1 cellular context compared by ENCODE assay signal in the genomic region with DNA sequence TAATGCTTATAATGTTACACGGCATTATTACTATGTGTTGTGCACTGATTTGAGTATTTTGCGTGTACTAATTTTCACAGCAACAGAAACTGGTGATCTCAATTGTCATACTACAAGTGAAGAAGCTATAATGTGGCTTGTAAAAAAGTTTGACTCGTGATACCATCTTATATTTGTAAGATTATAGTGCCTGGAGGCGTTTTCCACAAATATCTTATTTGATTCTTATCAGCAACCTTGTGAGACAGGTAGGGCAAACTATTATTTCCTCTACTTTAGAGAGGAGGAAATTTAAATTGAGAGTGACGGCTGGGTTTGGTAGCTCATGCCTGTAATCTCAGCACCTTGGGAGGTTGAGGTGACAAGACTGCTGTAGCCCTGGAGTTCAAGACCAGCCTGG.
TF ChIP-seq lines count a peak whose summit lies in the region.

No MANE protein-coding gene starts in this region.

TF ChIP-seq in endothelial cell of umbilical vein, 7 proteins besides CTCF, POLR2A, EP300 and RAD21 (continued from another document):
- TF ChIP-seq FOS (IDR thresholded peaks at IDR 0.05; ENCODE audit: borderline replicate concordance, insufficient read depth, low read length) (no peak), GATA2 (IDR thresholded peaks at IDR 0.05; ENCODE audit: insufficient read depth, insufficient read length, low read depth, low read length) (no peak), JUN (IDR thresholded peaks at IDR 0.05; ENCODE audit: borderline replicate concordance, insufficient read depth, insufficient read length, low read depth) (no peak), POLR2AphosphoS5 (IDR thresholded peaks at IDR 0.05; ENCODE audit: insufficient read depth, low read depth, low read length) (no peak), EZH2 (IDR thresholded peaks at IDR 0.05; ENCODE audit: borderline replicate concordance, low read depth, low read length, severe bottlenecking) (no peak)
